In genomic region chr21:41506526-41507520, GRCh38 we compare ENCODE assay signal across 14 cellular contexts. TPM values are rescaled to one million over a fixed set of nuclear protein-coding genes. Genes with fewer than 3 reads are reported as not detected.
DNase-seq lines count a peak whose midpoint lies in the region; TF ChIP-seq lines count a peak whose summit lies in the region.
"Had no signal": no experiment of that assay in that cellular context is flagged by ENCODE, and none has a peak within 500 bp of the region (broad histone marks: within the 10 kb centered on the region; RNA-seq: fewer than 3 reads in every experiment).

No MANE protein-coding gene starts in this region.

- CTCF ChIA-PET in PC-9 (lab: Charles Lee), result no interaction called here

- BruUV-seq in PC-9 (replicated peaks; lab: Mats Ljungman, UMichigan), result no TSS peak

- no peaks in the 10 kb centered on the region for H3K9me3 Mint-ChIP-seq in glutamatergic neuron (ENCODE audit: unreplicated experiment)
- H3K9me3 Mint-ChIP-seq in nephron, result peaks cover 2% of the 10 kb centered on the region
- H3K9me3 Mint-ChIP-seq: activated naive CD4-positive, alpha-beta T cell treated with anti-CD3 and anti-CD28 coated beads, Interleukin-2, amount 10 ng/mL, durations not matched to agents 7 days and 5 days; natural killer cell treated with Interleukin-12 subunit alpha and Interleukin-12 subunit beta and Interleukin-15 and Interleukin-18, amount 100 ng/mL, for 72 hours had no signal

- H3K27me3 Mint-ChIP-seq in glutamatergic neuron (ENCODE audit: unreplicated experiment) (peaks cover 12% of the 10 kb centered on the region), nephron (ENCODE audit: low read depth) (peaks cover 93% of the 10 kb centered on the region)

- H3K4me1 Mint-ChIP-seq in glutamatergic neuron (ENCODE audit: low read depth, unreplicated experiment) (peaks cover 3% of the 10 kb centered on the region), nephron (peaks cover 4% of the 10 kb centered on the region)

- H3K36me3 ChIP-seq in PC-9 (ENCODE audit: low read depth) (no peaks in the 10 kb centered on the region), adrenal gland (replicated peaks in 1 of 2) (no peaks in the 10 kb centered on the region), BE2C (no peaks in the 10 kb centered on the region)
- H3K36me3 ChIP-seq: BLaER1 treated with 17β-estradiol and CSF1 and Interleukin-3, amounts not matched to agents 10 nM and 100 nM had no signal

- peak overlapping the region; percentile 61 for H3K4me3 ChIP-seq in PC-9
- no peak overlapping the region for H3K4me3 ChIP-seq in adrenal gland
- H3K4me3 ChIP-seq in BE2C (ENCODE audit: low read depth, low read length), result no peak overlapping the region
- H3K4me3 ChIP-seq: BLaER1 treated with 17β-estradiol and CSF1 and Interleukin-3, amounts not matched to agents 10 nM and 100 nM had no signal

- H3K9me3 ChIP-seq in PC-9 (ENCODE audit: insufficient read depth, low read depth), result no peaks in the 10 kb centered on the region
- no peaks in the 10 kb centered on the region for H3K9me3 ChIP-seq in adrenal gland (replicated peaks in 1 of 3)
- H3K9me3 ChIP-seq in BE2C, result no peaks in the 10 kb centered on the region; the same call in 1 of the 2 replicates

- intact Hi-C loops in PC-9 (cut with micrococcal nuclease; ENCODE audit: unreplicated experiment), result loop anchor here (10.0 kb wide), 1 partner anchor 98 kb away; no protein-coding TSS in a partner anchor
- intact Hi-C loops in adrenal gland (cut with DNase I), result no loop called here

- TF ChIP-seq POLR2A in adrenal gland (IDR thresholded peaks at IDR 0.05), result no peak

- H3F3A ChIP-seq in PC-9 (ENCODE audit: insufficient read depth, low read depth), result no peaks in the 10 kb centered on the region

- H3K79me2 ChIP-seq in PC-9 (ENCODE audit: low read depth), result no peaks in the 10 kb centered on the region

- POLR2A ChIA-PET in PC-9 (lab: Charles Lee; ENCODE audit: unreplicated experiment), result no interaction called here

- WGBS in adrenal gland, 4 donors, result 3 to 15% (median 9%) methylated on average over 10 to 65 of the region's 65 CpGs

- no peak for TF ChIP-seq CTCF in PC-9 (conservative IDR thresholded peaks at IDR 0.05)
- no peak for TF ChIP-seq CTCF in glutamatergic neuron (IDR thresholded peaks at IDR 0.05; ENCODE audit: partially characterized antibody, unreplicated experiment)
- no peak for TF ChIP-seq CTCF in nephron (IDR thresholded peaks at IDR 0.05; ENCODE audit: unreplicated experiment in 3 of 3)
- no peak for TF ChIP-seq CTCF in adrenal gland (IDR thresholded peaks at IDR 0.05)
- TF ChIP-seq CTCF in BE2C (IDR thresholded peaks at IDR 0.05; ENCODE audit: low read depth, low read length), result no peak

- H3K27ac ChIP-seq in PC-9, result no peak overlapping the region
- no peak overlapping the region for H3K27ac ChIP-seq in adrenal gland
- H3K27ac ChIP-seq: BLaER1 treated with 17β-estradiol and CSF1 and Interleukin-3, amounts not matched to agents 10 nM and 100 nM had no signal

- peak overlapping the region; percentile 78 for H3K4me3 Mint-ChIP-seq in glutamatergic neuron (ENCODE audit: unreplicated experiment)
- peak overlapping the region; percentile 71 to 78 (median 78) for H3K4me3 Mint-ChIP-seq in nephron
- H3K4me3 Mint-ChIP-seq: activated naive CD4-positive, alpha-beta T cell treated with anti-CD3 and anti-CD28 coated beads, Interleukin-2, amount 10 ng/mL, durations not matched to agents 7 days and 5 days; natural killer cell treated with Interleukin-12 subunit alpha and Interleukin-12 subunit beta and Interleukin-15 and Interleukin-18, amount 100 ng/mL, for 72 hours had no signal

- H3K9me2 ChIP-seq in PC-9 (ENCODE audit: insufficient read depth), result no peaks in the 10 kb centered on the region

- H3K27me3 ChIP-seq in PC-9 (ENCODE audit: insufficient read depth, low read depth), result no peaks in the 10 kb centered on the region; the same call in 1 of the 2 replicates
- H3K27me3 ChIP-seq in adrenal gland, result peaks cover 44% of the 10 kb centered on the region
- H3K27me3 ChIP-seq in BE2C, result no peaks in the 10 kb centered on the region

- no peaks in the 10 kb centered on the region for H3K36me3 Mint-ChIP-seq in glutamatergic neuron (ENCODE audit: unreplicated experiment)
- no peaks in the 10 kb centered on the region for H3K36me3 Mint-ChIP-seq in nephron (ENCODE audit: low read depth)
- H3K36me3 Mint-ChIP-seq: activated naive CD4-positive, alpha-beta T cell treated with anti-CD3 and anti-CD28 coated beads, Interleukin-2, amount 10 ng/mL, durations not matched to agents 7 days and 5 days; natural killer cell treated with Interleukin-12 subunit alpha and Interleukin-12 subunit beta and Interleukin-15 and Interleukin-18, amount 100 ng/mL, for 72 hours had no signal

- H3K27ac Mint-ChIP-seq in glutamatergic neuron (ENCODE audit: unreplicated experiment) (no peak overlapping the region), nephron (peak overlapping the region in 1 of 3 experiments; percentile 48)
- H3K27ac Mint-ChIP-seq: activated naive CD4-positive, alpha-beta T cell treated with anti-CD3 and anti-CD28 coated beads, Interleukin-2, amount 10 ng/mL, durations not matched to agents 7 days and 5 days; natural killer cell treated with Interleukin-12 subunit alpha and Interleukin-12 subunit beta and Interleukin-15 and Interleukin-18, amount 100 ng/mL, for 72 hours had no signal

- H3K4me1 ChIP-seq in PC-9 (replicated peaks; ENCODE audit: insufficient read depth), result no peaks in the 10 kb centered on the region
- H3K4me1 ChIP-seq in adrenal gland (replicated peaks in 1 of 2), result no peaks in the 10 kb centered on the region
- H3K4me1 ChIP-seq in BE2C, result no peaks in the 10 kb centered on the region

- H4K20me1 ChIP-seq in PC-9 (ENCODE audit: insufficient read depth), result no peaks in the 10 kb centered on the region
- H4K20me1 ChIP-seq: BLaER1 treated with 17β-estradiol and CSF1 and Interleukin-3, amounts not matched to agents 10 nM and 100 nM had no signal

- peak overlapping the region; percentile 82 for H3K4me2 ChIP-seq in PC-9
- H3K4me2 ChIP-seq: BLaER1 treated with 17β-estradiol and CSF1 and Interleukin-3, amounts not matched to agents 10 nM and 100 nM had no signal

- DNase-seq in COLO668 (lab: John Stamatoyannopoulos, UW; ENCODE audit: unreplicated experiment), result peak; percentile 64
- DNase-seq in PC-9, result peak in 1 of 2 experiments; percentile 25
- DNase-seq in glutamatergic neuron, result peak; percentile 46
- DNase-seq in adrenal gland, result no peak
- DNase-seq in LoVo (ENCODE audit: low spot score), result no peak
- DNase-seq in BE2C, result no peak
- no peak for DNase-seq in occipital lobe (lab: John Stamatoyannopoulos, UW)
- DNase-seq: activated CD4-positive, alpha-beta T cell treated with anti-CD3 and anti-CD28 coated beads for 4 hours; activated naive CD4-positive, alpha-beta T cell treated with anti-CD3 and anti-CD28 coated beads, Interleukin-2, amount 10 ng/mL, durations not matched to agents 7 days and 5 days; NCI-H1694 had no signal

- H2AFZ ChIP-seq in PC-9, result peak overlapping the region; percentile 83

RNA-seq across cellular contexts. Expression of gene TMPRSS2, which starts 1.1 kb away (rescaled TPM):
- 0.61 and 0.78 TPM in 2 replicates for total RNA-seq in PC-9 (2021)
- not detected for total RNA-seq in glutamatergic neuron (ENCODE audit: unreplicated experiment)
- total RNA-seq in adrenal gland, result under 1 TPM in 2 of 8 donors, not detected in 6; 0.43 to 0.61 TPM
- polyA plus RNA-seq in adrenal gland, result under 1 TPM in 2 of 3 donors, not detected in 1; 0.16 to 0.17 TPM
- not detected for polyA plus RNA-seq in BE2C (2012; ENCODE audit: insufficient read depth, insufficient read length, low read depth)
- total RNA-seq in occipital lobe, result not detected
- total RNA-seq: natural killer cell treated with Interleukin-12 subunit alpha and Interleukin-12 subunit beta and Interleukin-15 and Interleukin-18, amount 100 ng/mL, for 72 hours; RPMI7951 had no signal

Comparison
In these comparisons a context has a peak if more than half of its experiments do, and no peak if none do; other contexts are left out.
1. DNase-seq: peak in COLO668 (single experiment) and glutamatergic neuron (single experiment); none in adrenal gland (0 of 7), LoVo (single experiment), BE2C (single experiment) and occipital lobe (single experiment).